Comparison of ENCODE assay signal across 8 cellular contexts in genomic region chr19:57191141-57192063, GRCh38. TPM values are rescaled to one million over a fixed set of nuclear protein-coding genes. Genes with fewer than 3 reads are reported as not detected.
DNase-seq lines count a peak whose midpoint lies in the region; ATAC-seq and TF ChIP-seq lines count a peak whose summit lies in the region.

TSS of gene ZNF264 (plus strand) at chr19:57191500. CDS start at chr19:57191914, 414 bp downstream.

- H3K4me2 ChIP-seq in GM23338 = peak within 1 kb of the TSS; percentile 95

- peaks cover 11% of the 10 kb centered on the region for H3K27me3 Mint-ChIP-seq in GM23338 (ENCODE audit: insufficient read depth, low read depth, poor library complexity)

- H3K79me2 ChIP-seq in GM23338 (replicated peaks; ENCODE audit: insufficient read depth) = peaks cover 22% of the 10 kb centered on the region

- peaks cover 8% of the 10 kb centered on the region for H3F3A ChIP-seq in GM23338 (replicated peaks; ENCODE audit: low read depth)

- peak within 1 kb of the TSS; percentile 88; the same call in 1 of the 2 replicates for H3K27ac Mint-ChIP-seq in GM23338

- H3K27me3 ChIP-seq in GM23338 (ENCODE audit: insufficient read depth) = no peaks in the 10 kb centered on the region

- peaks cover 14% of the 10 kb centered on the region for H4K20me1 ChIP-seq in GM23338 (replicated peaks; ENCODE audit: insufficient read depth)

- ATAC-seq in GM23338 = peak; percentile 98

- peaks cover 65% of the 10 kb centered on the region for H3K36me3 Mint-ChIP-seq in GM23338 (ENCODE audit: low read depth)

- H3K4me1 ChIP-seq in GM23338 (ENCODE audit: insufficient read depth) = peaks cover 4% of the 10 kb centered on the region; the same call in 1 of the 2 replicates

- peak within 1 kb of the TSS; percentile 96 for H3K4me3 Mint-ChIP-seq in GM23338

- TF ChIP-seq CTCF in GM23338 (conservative IDR thresholded peaks at IDR 0.05; ENCODE audit: low read depth in 2 of 2) = no peak

- no peaks in the 10 kb centered on the region; the same call in 1 of the 2 replicates for H3K36me3 ChIP-seq in GM23338 (ENCODE audit: insufficient read depth)

- peak; percentile 88 for DNase-seq in ELF-1 (ENCODE audit: low read depth, low spot score)
- peak; percentile 93 for DNase-seq in GM23338 (ENCODE audit: low spot score)
- DNase-seq in M059J (ENCODE audit: low read depth) = peak; percentile 85
- DNase-seq in SK-N-DZ (ENCODE audit: low spot score) = peak; percentile 74
- peak; percentile 93 for DNase-seq in activated naive CD4-positive, alpha-beta T cell treated with anti-CD3 and anti-CD28 coated beads, Interleukin-2, amount 50 U/mL, for 16 hours
- DNase-seq in globus pallidus (ENCODE audit: low spot score) = peak; percentile 85
- peak; percentile 45 for DNase-seq in non-pigmented ciliary epithelial cell (ENCODE audit: low read depth)
- peak; percentile 27 to 92 (median 77) for DNase-seq in substantia nigra (lab: John Stamatoyannopoulos, UW)

- H3K9me2 ChIP-seq in GM23338 (ENCODE audit: insufficient read depth) = peaks cover 12% of the 10 kb centered on the region

- H3K4me1 Mint-ChIP-seq in GM23338 = peaks cover 15% of the 10 kb centered on the region; the same call in 2 of the 3 replicates

- peaks cover 44% of the 10 kb centered on the region for H3K9me3 Mint-ChIP-seq in GM23338

- H3K4me3 ChIP-seq in GM23338 = peak within 1 kb of the TSS; percentile 95

- peak within 1 kb of the TSS; percentile 100 for H2AFZ ChIP-seq in GM23338

- H3K27ac ChIP-seq in GM23338 (ENCODE audit: low read depth) (peak within 1 kb of the TSS; percentile 91), substantia nigra (ENCODE audit: low read depth, low read length, poor library complexity, severe bottlenecking) (peak within 1 kb of the TSS; percentile 89)

TF ChIP-seq in GM23338, 12 proteins besides CTCF, POLR2A, EP300 and RAD21:
- 0 out of 2 replicates have a peak, but pooled peaks have one; percentile 18 for TF ChIP-seq CREB1 (CRISPR knock-in tag; IDR thresholded peaks at IDR 0.05; ENCODE audit: low read depth)
- no peak for TF ChIP-seq REST (IDR thresholded peaks at IDR 0.05; ENCODE audit: unreplicated experiment)
- peak; percentile 77 for TF ChIP-seq POLR2AphosphoS5 (IDR thresholded peaks at IDR 0.05; ENCODE audit: low read depth)

RNA-seq across cellular contexts. Expression of gene ZNF264, which starts in this region (rescaled TPM):
- 15.5 and 25.9 TPM in 2 replicates for total RNA-seq in GM23338 (2014; rRNA removed; shearing (Covaris generic))
- 3.4 and 4.0 TPM in 2 replicates for polyA plus RNA-seq in GM23338 (2016; fragmentation: Nextera tagmentation; extraction: Ambion mirVana)
- 12.3 and 31.1 TPM in 2 replicates for total RNA-seq in M059J (2014; rRNA removed; shearing (Covaris generic))
- polyA plus RNA-seq in SK-N-DZ (2014; cell fraction: cytosol; rRNA removed) = 2.3 and 3.1 TPM in 2 replicates
- 8.2 and 45.9 TPM in 2 replicates for polyA plus RNA-seq in SK-N-DZ (2014; cell fraction: nucleus; rRNA removed)

Comparison
In these comparisons a context has a peak if more than half of its experiments do, and no peak if none do; other contexts are left out.
1. Peak in every context shown above with its lines: DNase-seq, ATAC-seq, H3K4me3 ChIP-seq and H3K27ac ChIP-seq.